1 cellular context compared by ENCODE assay signal in the genomic region with DNA sequence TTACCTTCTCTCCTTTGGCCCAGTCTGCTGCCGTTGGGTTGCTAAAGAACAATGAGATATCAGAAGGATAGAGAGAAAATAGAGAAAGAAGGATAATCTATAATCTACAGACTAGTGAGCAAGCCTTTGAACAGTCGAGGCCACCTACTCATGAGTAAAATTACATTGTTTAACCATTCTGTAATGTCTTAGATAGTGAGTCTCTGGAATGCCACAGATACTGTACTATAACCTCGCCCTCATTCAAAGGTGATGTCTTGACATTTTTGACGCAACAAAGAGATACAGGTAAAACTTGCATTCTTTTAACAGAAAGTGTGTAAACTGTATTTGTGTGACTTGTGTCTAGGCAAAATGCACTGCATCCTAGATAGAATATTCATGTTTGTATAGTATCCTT.
TF ChIP-seq lines count a peak whose summit lies in the region.

No MANE protein-coding gene starts in this region.

TF ChIP-seq in IMR-90, 13 proteins besides CTCF, POLR2A, EP300 and RAD21 (continued from another document):
- TF ChIP-seq, protein P1, sequence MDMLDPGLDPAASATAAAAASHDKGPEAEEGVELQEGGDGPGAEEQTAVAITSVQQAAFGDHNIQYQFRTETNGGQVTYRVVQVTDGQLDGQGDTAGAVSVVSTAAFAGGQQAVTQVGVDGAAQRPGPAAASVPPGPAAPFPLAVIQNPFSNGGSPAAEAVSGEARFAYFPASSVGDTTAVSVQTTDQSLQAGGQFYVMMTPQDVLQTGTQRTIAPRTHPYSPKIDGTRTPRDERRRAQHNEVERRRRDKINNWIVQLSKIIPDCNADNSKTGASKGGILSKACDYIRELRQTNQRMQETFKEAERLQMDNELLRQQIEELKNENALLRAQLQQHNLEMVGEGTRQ (IDR thresholded peaks at IDR 0.05; ENCODE audit: low read depth, low read length): no peak
- no peak for TF ChIP-seq NFE2L2 (IDR thresholded peaks at IDR 0.05; ENCODE audit: low read depth, low read length)
- TF ChIP-seq CHD1 (IDR thresholded peaks at IDR 0.05; ENCODE audit: low read depth, low read length): no peak
